In the genomic region with DNA sequence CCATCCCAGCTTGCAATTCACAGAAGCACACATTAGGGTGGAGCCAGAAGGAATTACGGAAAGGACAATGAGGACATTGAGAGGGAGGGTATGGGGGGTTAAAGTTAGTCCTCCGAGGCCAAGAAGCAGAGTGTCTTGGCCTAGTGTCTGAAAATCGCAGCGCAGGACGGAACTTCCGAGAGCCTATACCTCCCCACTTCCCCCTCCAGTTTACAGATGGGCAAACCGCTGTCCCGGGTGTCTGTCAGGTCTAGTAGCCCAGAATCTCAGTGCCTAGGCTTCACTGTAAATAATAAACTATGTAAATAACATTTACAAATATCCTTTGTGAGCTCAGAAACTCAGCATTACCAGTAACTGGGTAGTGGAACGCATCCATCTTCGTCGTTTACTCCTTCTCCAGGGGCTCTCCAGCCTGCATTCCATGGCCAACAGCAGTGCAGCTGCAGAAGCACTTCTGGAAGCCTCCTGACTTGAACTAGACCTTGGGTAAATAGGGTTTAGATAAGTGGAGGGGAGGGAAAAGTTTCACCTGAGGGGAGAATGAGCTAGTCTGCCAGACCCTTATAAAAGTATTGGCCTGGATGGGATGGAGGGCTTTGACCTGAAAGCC, we compare ENCODE assay signal across 8 cellular contexts.
DNase-seq lines count a peak whose midpoint lies in the region; ATAC-seq and TF ChIP-seq lines count a peak whose summit lies in the region.

No MANE protein-coding gene starts in this region.

- H3K27me3 ChIP-seq in brain microvascular endothelial cell (replicated peaks): no peaks in the 10 kb centered on the region

- TF ChIP-seq CTCF in brain microvascular endothelial cell (IDR thresholded peaks at IDR 0.05; ENCODE audit: low read depth, low read length, missing control alignments): no peak

- no peaks in the 10 kb centered on the region for H3K36me3 ChIP-seq in brain microvascular endothelial cell (replicated peaks)

- no peak overlapping the region for H3K27ac ChIP-seq in brain microvascular endothelial cell

- DNase-seq in DMS79 treated with DMSO at 0.1 percent for 48 hours (lab: John Stamatoyannopoulos, UW) (peak; percentile 8), DMS79 (lab: John Stamatoyannopoulos, UW) (no peak), Kasumi-1 (lab: John Stamatoyannopoulos, UW) (peak; percentile 49 to 50), brain microvascular endothelial cell (peak; percentile 14), islet precursor cell (peak; percentile 60), NCI-H226 (no peak)
- DNase-seq in stimulated activated naive CD8-positive, alpha-beta T cell treated with anti-CD3 and anti-CD28 coated beads, Interleukin-15, Interleukin-2, amounts not matched to agents 100 U/mL and 50 U/mL, for 24 hours: no peak

- peak; percentile 64 for ATAC-seq in GM21723 (IDR thresholded peaks at IDR 0.05; ENCODE audit: unreplicated experiment)
- peak; percentile 35 for ATAC-seq in stimulated activated naive CD8-positive, alpha-beta T cell treated with anti-CD3 and anti-CD28 coated beads, Interleukin-15, Interleukin-2, amounts not matched to agents 100 U/mL and 50 U/mL, for 24 hours

- in situ Hi-C loops in brain microvascular endothelial cell (cut with HindIII; ENCODE audit: low pct_ligation_motif_present, low sequenced_read_pairs): no loop called here

- H3K4me3 ChIP-seq in brain microvascular endothelial cell (ENCODE audit: low read depth, low read length): peak overlapping the region; percentile 66

Comparison
In these comparisons a context has a peak if more than half of its experiments do, and no peak if none do; other contexts are left out.
1. DNase-seq: peak in DMS79 treated with DMSO at 0.1 percent for 48 hours (single experiment), Kasumi-1 (2 of 2), brain microvascular endothelial cell (single experiment) and islet precursor cell (single experiment); none in DMS79 (single experiment), stimulated activated naive CD8-positive, alpha-beta T cell treated with anti-CD3 and anti-CD28 coated beads, Interleukin-15, Interleukin-2, amounts not matched to agents 100 U/mL and 50 U/mL, for 24 hours (single experiment) and NCI-H226 (single experiment).